In genomic region chr5:39399135-39400036, GRCh38 we compare ENCODE assay signal across 10 cellular contexts. TPM values are rescaled to one million over a fixed set of nuclear protein-coding genes. Genes with fewer than 3 reads are reported as not detected.
DNase-seq lines count a peak whose midpoint lies in the region; ATAC-seq and TF ChIP-seq lines count a peak whose summit lies in the region.
"Had no signal": no experiment of that assay in that cellular context is flagged by ENCODE, and none has a peak within 500 bp of the region (broad histone marks: within the 10 kb centered on the region; RNA-seq: fewer than 3 reads in every experiment).

No MANE protein-coding gene starts in this region.

- intact Hi-C loops in lower lobe of right lung (cut with DNase I) (no loop called here), uterus (cut with DNase I; ENCODE audit: low total_unique reads) (no loop called here)

- H3K9me3 ChIP-seq in lower lobe of right lung: no peaks in the 10 kb centered on the region
- H3K9me3 ChIP-seq in uterus: no peaks in the 10 kb centered on the region

- ATAC-seq in lower lobe of right lung: peak; percentile 76
- no peak for ATAC-seq in HG03442 (IDR thresholded peaks at IDR 0.05; ENCODE audit: unreplicated experiment)

- H3K27ac ChIP-seq in caudate nucleus (ENCODE audit: low read depth, low read length): peak overlapping the region; percentile 86
- H3K27ac ChIP-seq in lower lobe of right lung: peak overlapping the region; percentile 74
- H3K27ac ChIP-seq in uterus: peak overlapping the region; percentile 88 to 94

- in situ Hi-C loops in G401 (cut with HindIII; ENCODE audit: low sequenced_read_pairs): no loop called here

- TF ChIP-seq POLR2A in uterus (IDR thresholded peaks at IDR 0.05): no peak

- H3K4me3 Mint-ChIP-seq in activated naive CD4-positive, alpha-beta T cell treated with anti-CD3 and anti-CD28 coated beads, Interleukin-2, amount 50 U/mL, for 24 hours: no peak overlapping the region
- H3K4me3 Mint-ChIP-seq: activated B cell treated with CpG ODN at 0.5 μM for 24 hours had no signal

- H3K4me1 Mint-ChIP-seq in activated naive CD4-positive, alpha-beta T cell treated with anti-CD3 and anti-CD28 coated beads, Interleukin-2, amount 50 U/mL, for 24 hours: peaks cover 10% of the 10 kb centered on the region

- H3K9me3 Mint-ChIP-seq in activated naive CD4-positive, alpha-beta T cell treated with anti-CD3 and anti-CD28 coated beads, Interleukin-2, amount 50 U/mL, for 24 hours: no peaks in the 10 kb centered on the region
- H3K9me3 Mint-ChIP-seq: activated B cell treated with CpG ODN at 0.5 μM for 24 hours had no signal

- H3K27me3 ChIP-seq in lower lobe of right lung (ENCODE audit: low read depth) (no peaks in the 10 kb centered on the region), uterus (no peaks in the 10 kb centered on the region)

- H3K36me3 Mint-ChIP-seq in activated naive CD4-positive, alpha-beta T cell treated with anti-CD3 and anti-CD28 coated beads, Interleukin-2, amount 50 U/mL, for 24 hours: no peaks in the 10 kb centered on the region

- H3K36me3 ChIP-seq in lower lobe of right lung (no peaks in the 10 kb centered on the region), uterus (no peaks in the 10 kb centered on the region)

- peaks cover 71% of the 10 kb centered on the region for H3K4me1 ChIP-seq in lower lobe of right lung
- H3K4me1 ChIP-seq in uterus: peaks cover 5 to 18% of the 10 kb centered on the region in 2 donors

- TF ChIP-seq CTCF in lower lobe of right lung (IDR thresholded peaks at IDR 0.05) (no peak), uterus (IDR thresholded peaks at IDR 0.05) (no peak)

- DNase-seq in activated naive CD4-positive, alpha-beta T cell treated with Interleukin-2 at 50 U/mL for 16 hours: no peak
- DNase-seq in caudate nucleus (lab: John Stamatoyannopoulos, UW) (peak in 3 of 61 donors; percentile 14 to 55 (median 49)), lower lobe of right lung (no peak), uterus (peak in 1 of 2 donors; percentile 71), NCI-H1092 (lab: John Stamatoyannopoulos, UW) (no peak), G401 (ENCODE audit: low spot score) (no peak)
- DNase-seq: activated B cell treated with CpG ODN at 0.5 μM for 24 hours, DND-41 had no signal

- peak overlapping the region; percentile 11 for H3K27ac Mint-ChIP-seq in activated naive CD4-positive, alpha-beta T cell treated with anti-CD3 and anti-CD28 coated beads, Interleukin-2, amount 50 U/mL, for 24 hours
- H3K27ac Mint-ChIP-seq: activated B cell treated with CpG ODN at 0.5 μM for 24 hours had no signal

- H3K27me3 Mint-ChIP-seq in activated naive CD4-positive, alpha-beta T cell treated with anti-CD3 and anti-CD28 coated beads, Interleukin-2, amount 50 U/mL, for 24 hours: no peaks in the 10 kb centered on the region
- H3K27me3 Mint-ChIP-seq: activated B cell treated with CpG ODN at 0.5 μM for 24 hours had no signal

- H3K4me3 ChIP-seq in lower lobe of right lung (no peak overlapping the region), uterus (no peak overlapping the region)

RNA-seq across cellular contexts. Expression of gene DAB2, which starts 25.4 kb away (rescaled TPM):
- 164 TPM for total RNA-seq in lower lobe of right lung
- 10 to 100 TPM; 23.1 to 80.1 (median 56.7) TPM for total RNA-seq in uterus
- not detected in 2 replicates for total RNA-seq in G401 (2014; rRNA removed; shearing (Covaris generic))
- total RNA-seq: activated B cell treated with CpG ODN at 0.5 μM for 24 hours had no signal

RNA-seq across cellular contexts. Expression of gene C9, which starts 35.1 kb away (rescaled TPM):
- total RNA-seq in lower lobe of right lung (0.27 TPM), uterus (not detected)
- total RNA-seq in G401 (2014; rRNA removed; shearing (Covaris generic)): not detected in 2 replicates
- total RNA-seq: activated B cell treated with CpG ODN at 0.5 μM for 24 hours had no signal

Comparison
In these comparisons a context has a peak if more than half of its experiments do, and no peak if none do; other contexts are left out.
1. RNA of gene DAB2, which starts 25.4 kb away (total RNA-seq): 164 TPM in lower lobe of right lung (single experiment) and 23.1 to 80.1 TPM in uterus; not detected in G401; every median in the first group is over 10 times any median in the second.
2. Peak in every context shown above with its lines, with median percentiles within 50 percentile points of each other: H3K27ac ChIP-seq.